In the genomic region with DNA sequence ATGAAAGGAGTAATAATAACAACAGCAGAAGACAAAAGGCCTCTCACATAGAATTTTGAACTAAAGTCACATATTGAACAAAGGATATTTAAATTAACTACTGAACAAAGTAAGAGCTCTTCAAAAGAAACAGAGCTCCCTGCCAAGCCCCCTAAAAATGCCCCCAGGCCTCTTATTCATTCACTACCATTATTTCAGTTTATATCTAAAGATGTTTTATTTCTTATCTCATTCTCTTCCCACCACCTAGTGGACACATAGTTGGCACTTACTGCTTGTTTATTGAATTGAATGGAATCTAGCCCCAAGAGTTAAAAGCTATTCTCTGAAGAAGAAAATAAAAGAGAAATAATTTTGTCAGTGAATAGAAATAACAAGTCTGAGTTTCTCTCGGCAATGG, we compare ENCODE assay signal across 1 cellular context.
TF ChIP-seq lines count a peak whose summit lies in the region.

No MANE protein-coding gene starts in this region.

TF ChIP-seq in endothelial cell of umbilical vein, 7 proteins besides CTCF, POLR2A, EP300 and RAD21 (continued from another document):
- TF ChIP-seq EZH2 (IDR thresholded peaks at IDR 0.05; ENCODE audit: borderline replicate concordance, low read depth, low read length, severe bottlenecking): no peak
- TF ChIP-seq, protein P1, sequence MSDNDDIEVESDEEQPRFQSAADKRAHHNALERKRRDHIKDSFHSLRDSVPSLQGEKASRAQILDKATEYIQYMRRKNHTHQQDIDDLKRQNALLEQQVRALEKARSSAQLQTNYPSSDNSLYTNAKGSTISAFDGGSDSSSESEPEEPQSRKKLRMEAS (IDR thresholded peaks at IDR 0.05; ENCODE audit: insufficient read depth, insufficient read length): no peak
